Comparison of ENCODE assay signal across 12 cellular contexts in genomic region chr3:71726106-71726505, GRCh38. TPM values are rescaled to one million over a fixed set of nuclear protein-coding genes. Genes with fewer than 3 reads are reported as not detected.
DNase-seq lines count a peak whose midpoint lies in the region; ATAC-seq, FAIRE-seq and TF ChIP-seq lines count a peak whose summit lies in the region.
"Had no signal": no experiment of that assay in that cellular context is flagged by ENCODE, and none has a peak within 500 bp of the region (broad histone marks: within the 10 kb centered on the region; RNA-seq: fewer than 3 reads in every experiment).

No MANE protein-coding gene starts in this region.

- H3K27me3 Mint-ChIP-seq in central memory CD8-positive, alpha-beta T cell, result no peaks in the 10 kb centered on the region
- H3K27me3 Mint-ChIP-seq in neural progenitor cell (ENCODE audit: insufficient read depth, low read depth), result peaks cover 7% of the 10 kb centered on the region

- no peaks in the 10 kb centered on the region for H3K79me2 ChIP-seq in neural progenitor cell (ENCODE audit: low read depth)

- H3K9ac ChIP-seq in neural progenitor cell, result no peak overlapping the region

- H3K27me3 ChIP-seq in AG04450 (ENCODE audit: control insufficient read depth, insufficient read depth, low read length) (peaks cover 32% of the 10 kb centered on the region), neural progenitor cell (peaks cover 42% of the 10 kb centered on the region), tibial artery (no peaks in the 10 kb centered on the region)

- intact Hi-C loops in tibial artery (cut with DNase I; ENCODE audit: low total_unique reads), result loop anchor here (10.0 kb wide), 3 partner anchors 229 to 1099 kb away; no protein-coding TSS in a partner anchor

- H3F3A ChIP-seq in neural progenitor cell (ENCODE audit: low read depth), result peaks cover 24% of the 10 kb centered on the region

- peak; percentile 61 for ATAC-seq in central memory CD8-positive, alpha-beta T cell (replicated peaks; ENCODE audit: extremely low read depth, poor library complexity, severe bottlenecking)
- no peak for ATAC-seq in GM19351 (IDR thresholded peaks at IDR 0.05; ENCODE audit: unreplicated experiment)
- no peak for ATAC-seq in HG03565 (IDR thresholded peaks at IDR 0.05; ENCODE audit: unreplicated experiment)

- H3K4me3 ChIP-seq in AG04450 (ENCODE audit: low read depth, low read length) (peak overlapping the region; percentile 55; the same call in 1 of the 2 replicates), neural progenitor cell (peak overlapping the region; percentile 63), tibial artery (peak overlapping the region in 1 of 2 donors; percentile 94)

- CTCF ChIA-PET in AG04450 (lab: Charles Lee), result interaction anchor here (1.5 kb wide), 1 partner anchor 1096 kb away, joined by 3 read pairs; no protein-coding TSS in a partner anchor

- H2AFZ ChIP-seq in neural progenitor cell (replicated peaks), result peak overlapping the region; percentile 96

- H3K36me3 ChIP-seq in neural progenitor cell (no peaks in the 10 kb centered on the region), tibial artery (no peaks in the 10 kb centered on the region)

- peak overlapping the region; percentile 89 for H3K4me2 ChIP-seq in neural progenitor cell

- H3K9me3 Mint-ChIP-seq in central memory CD8-positive, alpha-beta T cell, result no peaks in the 10 kb centered on the region
- no peaks in the 10 kb centered on the region for H3K9me3 Mint-ChIP-seq in neural progenitor cell

- peak overlapping the region; percentile 79 for H3K27ac Mint-ChIP-seq in central memory CD8-positive, alpha-beta T cell (ENCODE audit: low read depth)
- H3K27ac Mint-ChIP-seq in neural progenitor cell, result no peak overlapping the region

- peaks cover 14% of the 10 kb centered on the region for H4K20me1 ChIP-seq in neural progenitor cell (ENCODE audit: low read depth)

- H3K4me3 Mint-ChIP-seq in central memory CD8-positive, alpha-beta T cell, result peak overlapping the region; percentile 90
- H3K4me3 Mint-ChIP-seq in neural progenitor cell, result peak overlapping the region; percentile 90

- no peak for DNase-seq in AG04450 (ENCODE audit: low read depth, low spot score)
- peak in 3 of 5 experiments; percentile 45 to 67 (median 61) for DNase-seq in T-helper 2 cell
- peak in 1 of 2 donors; percentile 17 for DNase-seq in central memory CD8-positive, alpha-beta T cell (ENCODE audit: low spot score in 2 of 2)
- no peak for DNase-seq in neural progenitor cell (ENCODE audit: low spot score)
- no peak for DNase-seq in D721Med (ENCODE audit: insufficient read length, low spot score)
- no peak for DNase-seq in tibial artery
- DNase-seq: KG1, SHP77 treated with DMSO at 0.1 percent for 48 hours had no signal

- no peak overlapping the region for H3K27ac ChIP-seq in AG04450 (ENCODE audit: low read depth, low read length)
- no peak overlapping the region for H3K27ac ChIP-seq in neural progenitor cell
- peak overlapping the region in 1 of 2 donors; percentile 76 for H3K27ac ChIP-seq in tibial artery
- H3K27ac ChIP-seq: C4-2B had no signal

- POLR2A ChIA-PET in AG04450 (lab: Yijun Ruan, JAX), result no interaction called here

- TF ChIP-seq CTCF in AG04450 (IDR thresholded peaks at IDR 0.05; ENCODE audit: low read depth, low read length), result no peak
- TF ChIP-seq CTCF in neural progenitor cell (IDR thresholded peaks at IDR 0.05), result no peak
- TF ChIP-seq CTCF in D721Med (IDR thresholded peaks at IDR 0.05; ENCODE audit: insufficient read depth, missing control alignments), result no peak
- TF ChIP-seq CTCF in tibial artery (IDR thresholded peaks at IDR 0.05), result no peak

- peaks cover 20% of the 10 kb centered on the region for H3K4me1 ChIP-seq in neural progenitor cell
- peaks cover 0 to 17% (median 16%) of the 10 kb centered on the region in 4 donors for H3K4me1 ChIP-seq in tibial artery

- peaks cover 16% of the 10 kb centered on the region for H3K36me3 Mint-ChIP-seq in central memory CD8-positive, alpha-beta T cell (ENCODE audit: insufficient read depth)
- H3K36me3 Mint-ChIP-seq in neural progenitor cell, result no peaks in the 10 kb centered on the region

- FAIRE-seq in D721Med (lab: Jason Lieb, UNC), result no peak
- FAIRE-seq: colon had no signal

- H3K4me1 Mint-ChIP-seq in central memory CD8-positive, alpha-beta T cell, result peaks cover 81% of the 10 kb centered on the region
- peaks cover 36% of the 10 kb centered on the region for H3K4me1 Mint-ChIP-seq in neural progenitor cell

- H3K9me3 ChIP-seq in AG04450 (ENCODE audit: control insufficient read depth, insufficient read depth, low read length) (no peaks in the 10 kb centered on the region; the same call in 1 of the 2 replicates), neural progenitor cell (ENCODE audit: low read depth) (no peaks in the 10 kb centered on the region), tibial artery (no peaks in the 10 kb centered on the region)

RNA-seq across cellular contexts. Expression of gene EIF4E3, which starts 0.9 kb away (rescaled TPM):
- polyA plus RNA-seq in AG04450 (2011; rRNA removed), result 2.3 and 2.5 TPM in 2 replicates
- polyA minus RNA-seq in AG04450 (2011; rRNA and poly(A)+ RNA removed), result 0.74 and 2.4 TPM in 2 replicates
- 6.3 and 18.2 TPM in 2 replicates for total RNA-seq in neural progenitor cell (ENCODE audit: low replicate concordance)

RNA-seq across cellular contexts. Expression of gene GPR27, which starts 27.5 kb away (rescaled TPM):
- polyA plus RNA-seq in AG04450 (2011; rRNA removed), result not detected in 2 replicates
- not detected in 2 replicates for polyA minus RNA-seq in AG04450 (2011; rRNA and poly(A)+ RNA removed)
- 18.3 and 19.4 TPM in 2 replicates for total RNA-seq in neural progenitor cell (ENCODE audit: low replicate concordance)

RNA-seq across cellular contexts. Expression of gene PROK2, which starts 58.8 kb away (rescaled TPM):
- polyA plus RNA-seq in AG04450 (2011; rRNA removed), result not detected in 2 replicates
- polyA minus RNA-seq in AG04450 (2011; rRNA and poly(A)+ RNA removed), result not detected in 2 replicates
- 2.0 and 2.1 TPM in 2 replicates for total RNA-seq in neural progenitor cell (ENCODE audit: low replicate concordance)

Comparison
In these comparisons a context has a peak if more than half of its experiments do, and no peak if none do; other contexts are left out.
1. DNase-seq: peak in T-helper 2 cell (3 of 5); none in AG04450 (single experiment), neural progenitor cell (single experiment), D721Med (single experiment) and tibial artery (0 of 2).